ENCODE assay signal across 25 cellular contexts in genomic region chr2:66693007-66693965, GRCh38.
A peak's percentile ranks its signal among the peaks of the same experiment; 100 is the strongest.
DNase-seq lines count a peak whose midpoint lies in the region; ATAC-seq and TF ChIP-seq lines count a peak whose summit lies in the region.
"Had no signal": no experiment of that assay in that cellular context is flagged by ENCODE, and none has a peak within 500 bp of the region (broad histone marks: within the 10 kb centered on the region; RNA-seq: fewer than 3 reads in every experiment).

No MANE protein-coding gene starts in this region.

- H3K4me1 Mint-ChIP-seq in GM23338: peaks cover 66% of the 10 kb centered on the region
- peaks cover 94% of the 10 kb centered on the region for H3K4me1 Mint-ChIP-seq in mesothelial cell of epicardium
- H3K4me1 Mint-ChIP-seq in CD8-positive, alpha-beta T cell (ENCODE audit: low read depth): no peaks in the 10 kb centered on the region
- no peaks in the 10 kb centered on the region for H3K4me1 Mint-ChIP-seq in stimulated activated naive CD8-positive, alpha-beta T cell treated with anti-CD3 and anti-CD28 coated beads, Interleukin-15, amount 100 ng/mL, for 72 hours
- H3K4me1 Mint-ChIP-seq: memory B cell; naive thymus-derived CD4-positive, alpha-beta T cell had no signal

- H3K4me3 ChIP-seq in GM23338: no peak overlapping the region
- no peak overlapping the region for H3K4me3 ChIP-seq in colonic mucosa
- H3K4me3 ChIP-seq in stomach: peak overlapping the region in 3 of 4 donors; percentile 24 to 35 (median 34)
- no peak overlapping the region for H3K4me3 ChIP-seq in CD8-positive, alpha-beta T cell (ENCODE audit: low read depth, low read length)
- H3K4me3 ChIP-seq: A549, pancreas, right lobe of liver, tibial artery had no signal

- H3K9ac ChIP-seq in colonic mucosa (ENCODE audit: low read depth in 2 of 2, low read length in 2 of 2): no peak overlapping the region

- H3K36me3 Mint-ChIP-seq in GM23338 (ENCODE audit: low read depth) (no peaks in the 10 kb centered on the region), mesothelial cell of epicardium (no peaks in the 10 kb centered on the region)
- no peaks in the 10 kb centered on the region for H3K36me3 Mint-ChIP-seq in CD8-positive, alpha-beta T cell
- H3K36me3 Mint-ChIP-seq: memory B cell; naive thymus-derived CD4-positive, alpha-beta T cell had no signal

- TF ChIP-seq CTCF in GM23338 (conservative IDR thresholded peaks at IDR 0.05; ENCODE audit: low read depth in 2 of 2) (no peak), colonic mucosa (IDR thresholded peaks at IDR 0.05) (no peak), mesothelial cell of epicardium (IDR thresholded peaks at IDR 0.05; ENCODE audit: unreplicated experiment) (no peak), stomach (IDR thresholded peaks at IDR 0.05) (no peak), RWPE1 (conservative IDR thresholded peaks at IDR 0.05; ENCODE audit: low read depth) (no peak)
- TF ChIP-seq CTCF in CD8-positive, alpha-beta T cell (IDR thresholded peaks at IDR 0.05): no peak

- CTCF ChIA-PET in CD8-positive, alpha-beta T cell (lab: Charles Lee): no interaction called here
- CTCF ChIA-PET in RWPE1 (lab: Yijun Ruan, JAX): no interaction called here

- H4K20me1 ChIP-seq in GM23338 (replicated peaks; ENCODE audit: insufficient read depth): no peaks in the 10 kb centered on the region

- no peak for TF ChIP-seq EP300 in stomach (IDR thresholded peaks at IDR 0.05)

- DNase-seq in GM23338 (ENCODE audit: low spot score): no peak
- no peak for DNase-seq in colonic mucosa
- DNase-seq in mesothelial cell of epicardium (ENCODE audit: low spot score in 2 of 2, unreplicated experiment in 2 of 2): no peak
- no peak for DNase-seq in stomach
- no peak for DNase-seq in CD8-positive, alpha-beta T cell
- DNase-seq in RWPE1 (ENCODE audit: low spot score): no peak
- no peak for DNase-seq in NCI-H69 (lab: John Stamatoyannopoulos, UW)
- no peak for DNase-seq in stimulated activated naive CD8-positive, alpha-beta T cell treated with anti-CD3 and anti-CD28 coated beads, Interleukin-15, amount 100 ng/mL, for 72 hours
- DNase-seq: activated CD4-positive, alpha-beta T cell treated with anti-CD3 and anti-CD28 coated beads for 4 hours; activated T-cell treated with anti-CD3 and anti-CD28 coated beads, Interleukin-2, amount 50 U/mL, for 4 hours; amniotic stem cell; BE2C; endodermal cell; GF-D8; kidney glomerular epithelial cell; naive thymus-derived CD4-positive, alpha-beta T cell; NCI-H2029; pancreas; right lobe of liver; stimulated activated naive CD8-positive, alpha-beta T cell treated with anti-CD3 and anti-CD28 coated beads, Interleukin-15, Interleukin-2, amounts not matched to agents 100 U/mL and 50 U/mL, for 24 hours; T-helper 2 cell; tibial artery had no signal

- POLR2A ChIA-PET in CD8-positive, alpha-beta T cell (lab: Charles Lee): no interaction called here
- POLR2A ChIA-PET in RWPE1 (lab: Yijun Ruan, JAX; ENCODE audit: low non-redundant PET): no interaction called here

- H3K9me2 ChIP-seq in GM23338 (ENCODE audit: insufficient read depth): no peaks in the 10 kb centered on the region

- H3K9me3 ChIP-seq in colonic mucosa: no peaks in the 10 kb centered on the region
- H3K9me3 ChIP-seq in stomach: no peaks in the 10 kb centered on the region
- no peaks in the 10 kb centered on the region for H3K9me3 ChIP-seq in CD8-positive, alpha-beta T cell (ENCODE audit: low read length)
- H3K9me3 ChIP-seq: A549, BE2C, pancreas, right lobe of liver, tibial artery had no signal

- H3K27ac ChIP-seq in GM23338 (ENCODE audit: low read depth) (no peak overlapping the region), colonic mucosa (peak overlapping the region; percentile 28), stomach (peak overlapping the region in 3 of 5 donors; percentile 43 to 73 (median 48)), RWPE1 (no peak overlapping the region)
- no peak overlapping the region for H3K27ac ChIP-seq in CD8-positive, alpha-beta T cell (ENCODE audit: low read depth, low read length)
- H3K27ac ChIP-seq: A549, pancreas, right lobe of liver, tibial artery had no signal

- H3K36me3 ChIP-seq in GM23338 (ENCODE audit: insufficient read depth): no peaks in the 10 kb centered on the region
- no peaks in the 10 kb centered on the region for H3K36me3 ChIP-seq in colonic mucosa
- H3K36me3 ChIP-seq in stomach: no peaks in the 10 kb centered on the region
- H3K36me3 ChIP-seq in CD8-positive, alpha-beta T cell (ENCODE audit: insufficient read depth, low read length): no peaks in the 10 kb centered on the region
- H3K36me3 ChIP-seq: BE2C, pancreas, right lobe of liver, tibial artery had no signal

- H3K4me2 ChIP-seq in GM23338: peak overlapping the region; percentile 72; the same call in 1 of the 2 replicates
- H3K4me2 ChIP-seq: A549 had no signal

- no peak overlapping the region for H3K4me3 Mint-ChIP-seq in GM23338
- H3K4me3 Mint-ChIP-seq in mesothelial cell of epicardium: peak overlapping the region; percentile 52
- no peak overlapping the region for H3K4me3 Mint-ChIP-seq in CD8-positive, alpha-beta T cell
- H3K4me3 Mint-ChIP-seq in stimulated activated naive CD8-positive, alpha-beta T cell treated with anti-CD3 and anti-CD28 coated beads, Interleukin-15, amount 100 ng/mL, for 72 hours: no peak overlapping the region
- H3K4me3 Mint-ChIP-seq: activated T-cell treated with anti-CD3 and anti-CD28 coated beads, Interleukin-2, amount 50 U/mL, for 4 hours; endodermal cell; memory B cell; naive thymus-derived CD4-positive, alpha-beta T cell had no signal

- no peak for ATAC-seq in GM23338
- ATAC-seq in CD8-positive, alpha-beta T cell: no peak
- no peak for ATAC-seq in stimulated activated naive CD8-positive, alpha-beta T cell treated with anti-CD3 and anti-CD28 coated beads, Interleukin-15, amount 100 ng/mL, for 72 hours
- ATAC-seq: A549; activated T-cell treated with anti-CD3 and anti-CD28 coated beads, Interleukin-2, amount 50 U/mL, for 4 hours; naive thymus-derived CD4-positive, alpha-beta T cell; pancreas; right lobe of liver; SK-N-SH treated with all-trans-retinoic acid at 6 μM for 48 hours; stimulated activated naive CD8-positive, alpha-beta T cell treated with anti-CD3 and anti-CD28 coated beads, Interleukin-15, Interleukin-2, amounts not matched to agents 100 U/mL and 50 U/mL, for 24 hours had no signal

- H3K27me3 Mint-ChIP-seq in GM23338 (ENCODE audit: insufficient read depth, low read depth, poor library complexity): peaks cover 2% of the 10 kb centered on the region
- no peaks in the 10 kb centered on the region for H3K27me3 Mint-ChIP-seq in mesothelial cell of epicardium (ENCODE audit: low read depth)
- no peaks in the 10 kb centered on the region for H3K27me3 Mint-ChIP-seq in CD8-positive, alpha-beta T cell (ENCODE audit: low read depth)
- H3K27me3 Mint-ChIP-seq in stimulated activated naive CD8-positive, alpha-beta T cell treated with anti-CD3 and anti-CD28 coated beads, Interleukin-15, amount 100 ng/mL, for 72 hours: no peaks in the 10 kb centered on the region
- H3K27me3 Mint-ChIP-seq: memory B cell; naive thymus-derived CD4-positive, alpha-beta T cell had no signal

- H3K27ac Mint-ChIP-seq in GM23338 (no peak overlapping the region), mesothelial cell of epicardium (peak overlapping the region; percentile 88)
- no peak overlapping the region for H3K27ac Mint-ChIP-seq in CD8-positive, alpha-beta T cell
- no peak overlapping the region for H3K27ac Mint-ChIP-seq in stimulated activated naive CD8-positive, alpha-beta T cell treated with anti-CD3 and anti-CD28 coated beads, Interleukin-15, amount 100 ng/mL, for 72 hours
- H3K27ac Mint-ChIP-seq: endodermal cell; memory B cell; naive thymus-derived CD4-positive, alpha-beta T cell had no signal

- WGBS in stomach, 5 donors: 67 to 82% (median 76%) methylated on average over 5 of the region's 5 CpGs

- no peaks in the 10 kb centered on the region for H3F3A ChIP-seq in GM23338 (replicated peaks; ENCODE audit: low read depth)

- H3K9me3 Mint-ChIP-seq in GM23338 (no peaks in the 10 kb centered on the region), mesothelial cell of epicardium (no peaks in the 10 kb centered on the region)
- H3K9me3 Mint-ChIP-seq in CD8-positive, alpha-beta T cell: no peaks in the 10 kb centered on the region
- H3K9me3 Mint-ChIP-seq in stimulated activated naive CD8-positive, alpha-beta T cell treated with anti-CD3 and anti-CD28 coated beads, Interleukin-15, amount 100 ng/mL, for 72 hours: no peaks in the 10 kb centered on the region
- H3K9me3 Mint-ChIP-seq: activated T-cell treated with anti-CD3 and anti-CD28 coated beads, Interleukin-2, amount 50 U/mL, for 4 hours; endodermal cell; memory B cell had no signal

- TF ChIP-seq POLR2A in stomach (IDR thresholded peaks at IDR 0.05): no peak

- no peaks in the 10 kb centered on the region for H3K79me2 ChIP-seq in GM23338 (replicated peaks; ENCODE audit: insufficient read depth)

- intact Hi-C loops in colonic mucosa (cut with DNase I): loop anchor here (10.0 kb wide), 1 partner anchor 258 kb away; the partner anchor contains the start of gene MEIS1
- intact Hi-C loops in stomach (cut with DNase I; ENCODE audit: low total_unique reads): no loop called here
- intact Hi-C loops in CD8-positive, alpha-beta T cell (cut with DNase I, micrococcal nuclease): no loop called here

- H2AFZ ChIP-seq in GM23338: no peak overlapping the region

- peaks cover 66% of the 10 kb centered on the region for H3K4me1 ChIP-seq in GM23338 (ENCODE audit: insufficient read depth)
- no peaks in the 10 kb centered on the region for H3K4me1 ChIP-seq in colonic mucosa
- peaks cover 0 to 14% (median 2%) of the 10 kb centered on the region in 4 donors for H3K4me1 ChIP-seq in stomach
- H3K4me1 ChIP-seq in CD8-positive, alpha-beta T cell (ENCODE audit: insufficient read depth, low read length): no peaks in the 10 kb centered on the region
- H3K4me1 ChIP-seq: A549, BE2C, pancreas, right lobe of liver, tibial artery had no signal

- no peaks in the 10 kb centered on the region for H3K27me3 ChIP-seq in GM23338 (ENCODE audit: insufficient read depth)
- H3K27me3 ChIP-seq in colonic mucosa: no peaks in the 10 kb centered on the region
- H3K27me3 ChIP-seq in stomach: no peaks in the 10 kb centered on the region
- no peaks in the 10 kb centered on the region for H3K27me3 ChIP-seq in CD8-positive, alpha-beta T cell (ENCODE audit: insufficient read depth, low read length)
- H3K27me3 ChIP-seq: BE2C, pancreas, right lobe of liver, tibial artery had no signal

TF ChIP-seq in GM23338, 12 proteins besides CTCF, POLR2A, EP300 and RAD21 (continues in another document):
- TF ChIP-seq CREB1 (CRISPR knock-in tag; IDR thresholded peaks at IDR 0.05; ENCODE audit: low read depth): no peak

Comparison
In these comparisons a context has a peak if more than half of its experiments do, and no peak if none do; other contexts are left out.
1. H3K27ac ChIP-seq: peak in colonic mucosa (single experiment) and stomach (3 of 5); none in GM23338 (single experiment), CD8-positive, alpha-beta T cell (single experiment) and RWPE1 (single experiment).
2. H3K4me3 ChIP-seq: peak in stomach (3 of 4); none in GM23338 (single experiment), colonic mucosa (single experiment) and CD8-positive, alpha-beta T cell (single experiment).